10 cellular contexts compared by ENCODE assay signal in the genomic region with DNA sequence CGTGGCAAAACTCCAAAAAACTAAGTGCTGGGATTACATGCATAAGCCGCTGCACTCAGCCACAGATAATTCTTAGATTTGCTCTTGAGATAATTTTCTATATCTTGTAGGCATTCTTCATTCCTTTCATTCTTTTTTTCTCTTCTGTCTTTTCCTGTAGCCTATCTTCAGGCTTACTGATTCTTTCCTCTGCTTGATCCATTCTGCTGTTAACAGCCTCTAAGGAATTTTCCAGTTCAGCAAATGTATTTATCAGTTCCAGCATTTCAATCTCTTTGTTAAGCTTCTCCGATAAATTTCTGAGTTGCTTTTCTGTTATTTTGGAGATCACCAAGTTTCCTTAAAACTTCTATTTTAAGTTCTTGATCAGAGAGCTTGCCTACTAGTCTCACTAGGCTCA. TPM values are rescaled to one million over a fixed set of nuclear protein-coding genes. Genes with fewer than 3 reads are reported as not detected.
"Had no signal": no experiment of that assay in that cellular context is flagged by ENCODE, and none has a peak within 500 bp of the region (broad histone marks: within the 10 kb centered on the region; RNA-seq: fewer than 3 reads in every experiment).

No MANE protein-coding gene starts in this region.

- H3K4me3 ChIP-seq: GM23338 had no signal

- ATAC-seq: GM23338 had no signal

- H2AFZ ChIP-seq: GM23338 had no signal

- H3K4me1 Mint-ChIP-seq: GM23338, H9 had no signal

- H3K27ac ChIP-seq: HL-60, KMS-11 had no signal

- H3K4me3 Mint-ChIP-seq: GM23338, H9 had no signal

- H3K27ac Mint-ChIP-seq: GM23338, H9 had no signal

- H3K9ac ChIP-seq: KMS-11 had no signal

- H3K4me2 ChIP-seq: GM23338, KMS-11 had no signal

- FAIRE-seq: H1, H54 had no signal

- DNase-seq: H9, HCEC 1CT, IMR-90, KBM-7 had no signal

RNA-seq across cellular contexts. Expression of a gene that starts 46.7 kb away (rescaled TPM):
- total RNA-seq: GM23338, H1, H9, HT1080, IMR-90 had no signal
- polyA plus RNA-seq: IMR-90 had no signal
